ENCODE assay signal across 8 cellular contexts in the genomic region with DNA sequence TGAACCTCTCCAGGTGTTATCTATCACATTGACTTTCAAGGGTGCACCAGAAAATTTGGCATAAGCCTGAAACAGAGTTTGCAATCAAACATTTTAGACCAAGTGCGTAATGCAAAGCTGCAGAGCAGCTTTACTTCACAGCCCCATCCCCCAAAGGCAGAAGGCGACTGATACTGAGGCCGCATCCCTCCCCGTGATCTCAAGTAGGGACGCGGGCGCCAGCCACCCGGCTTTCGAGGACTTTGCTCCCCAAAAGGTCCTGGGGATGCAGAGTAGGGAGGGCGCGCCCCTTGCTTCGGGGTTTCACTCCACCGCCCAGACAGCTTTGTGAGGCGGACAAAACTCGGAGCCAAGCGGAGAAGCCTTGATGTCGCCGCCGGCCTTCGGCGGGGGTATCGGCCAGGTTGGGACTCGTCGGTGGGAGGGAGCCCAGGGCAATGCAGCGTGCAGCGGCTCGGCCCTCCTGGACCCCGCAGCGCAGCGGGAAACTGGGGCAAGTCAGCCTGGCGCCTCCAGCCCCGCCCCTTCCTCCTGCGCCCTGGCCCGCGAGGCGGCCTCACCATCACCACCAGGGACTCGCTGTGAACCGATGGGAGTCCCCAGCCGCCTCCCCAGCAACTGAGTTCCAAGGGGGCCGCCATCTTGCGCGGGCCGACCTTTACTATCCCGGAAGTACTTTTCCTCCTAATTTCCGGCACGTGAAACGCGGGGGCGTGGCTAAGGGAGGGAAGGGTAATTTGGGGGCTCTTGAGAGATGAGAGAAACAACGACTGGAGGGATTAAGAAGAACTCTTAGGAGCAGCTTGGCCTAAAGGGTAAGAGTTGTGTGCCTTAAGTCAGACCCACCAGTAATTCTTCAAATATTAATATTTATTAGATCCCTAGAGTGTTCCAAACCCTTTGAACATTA. TPM values are rescaled to one million over a fixed set of nuclear protein-coding genes. Genes with fewer than 3 reads are reported as not detected.
DNase-seq lines count a peak whose midpoint lies in the region; ATAC-seq and TF ChIP-seq lines count a peak whose summit lies in the region.

A gene with protein sequence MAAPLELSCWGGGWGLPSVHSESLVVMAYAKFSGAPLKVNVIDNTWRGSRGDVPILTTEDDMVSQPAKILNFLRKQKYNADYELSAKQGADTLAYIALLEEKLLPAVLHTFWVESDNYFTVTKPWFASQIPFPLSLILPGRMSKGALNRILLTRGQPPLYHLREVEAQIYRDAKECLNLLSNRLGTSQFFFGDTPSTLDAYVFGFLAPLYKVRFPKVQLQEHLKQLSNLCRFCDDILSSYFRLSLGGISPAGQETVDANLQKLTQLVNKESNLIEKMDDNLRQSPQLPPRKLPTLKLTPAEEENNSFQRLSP (minus strand): TSS at position 665 of the 910 bp plus-strand sequence. CDS start 24 bp downstream, at position 641.

- no peak for TF ChIP-seq CTCF in AG09309 (IDR thresholded peaks at IDR 0.05; ENCODE audit: control insufficient read depth, insufficient read depth, low read depth, low read length, missing control alignments)

- DNase-seq in AG09309 (ENCODE audit: low read depth) (peak; percentile 14), NCI-H526 treated with DMSO at 0.1 percent for 48 hours (lab: John Stamatoyannopoulos, UW) (peak; percentile 40), dedifferentiated amniotic fluid mesenchymal stem cell (ENCODE audit: extremely low spot score) (peak; percentile 83), left lobe of liver (ENCODE audit: low spot score) (peak; percentile 75)
- DNase-seq in activated CD4-positive, alpha-beta T cell treated with anti-CD3 and anti-CD28 coated beads, Interleukin-2, amount 50 U/mL, for 1 hour = peak; percentile 83
- peak; percentile 92 to 93 for DNase-seq in stimulated activated CD4-positive, alpha-beta T cell treated with anti-CD3 and anti-CD28 coated beads, Interleukin-2, amount 100 ng/mL, for 24 hours

- peak; percentile 91 for ATAC-seq in GM19043 (IDR thresholded peaks at IDR 0.05; ENCODE audit: low read depth, unreplicated experiment)
- peak; percentile 82 for ATAC-seq in HG03378 (IDR thresholded peaks at IDR 0.05; ENCODE audit: unreplicated experiment)
- ATAC-seq in left lobe of liver = peak; percentile 96

- peak within 1 kb of the TSS; percentile 89 for H3K4me3 ChIP-seq in AG09309 (ENCODE audit: control insufficient read depth, low read depth, low read length)

RNA-seq across cellular contexts. Expression of the gene that starts here (rescaled TPM):
- 5.2 TPM for total RNA-seq in left lobe of liver

Comparison
In these comparisons a context has a peak if more than half of its experiments do, and no peak if none do; other contexts are left out.
1. Peak in every context shown above with its lines: DNase-seq, ATAC-seq and H3K4me3 ChIP-seq.
2. DNase-seq: peak in every context shown above with its lines; median percentile 92 in stimulated activated CD4-positive, alpha-beta T cell treated with anti-CD3 and anti-CD28 coated beads, Interleukin-2, amount 100 ng/mL, for 24 hours; 83 in activated CD4-positive, alpha-beta T cell treated with anti-CD3 and anti-CD28 coated beads, Interleukin-2, amount 50 U/mL, for 1 hour; 83 in dedifferentiated amniotic fluid mesenchymal stem cell; 75 in left lobe of liver; 40 in NCI-H526 treated with DMSO at 0.1 percent for 48 hours; 14 in AG09309.